ENCODE assay signal across 17 cellular contexts in genomic region chr2:84855730-84856129, GRCh38. TPM values are rescaled to one million over a fixed set of nuclear protein-coding genes. Genes with fewer than 3 reads are reported as not detected.
DNase-seq lines count a peak whose midpoint lies in the region; ATAC-seq lines count a peak whose summit lies in the region.
"Had no signal": no experiment of that assay in that cellular context is flagged by ENCODE, and none has a peak within 500 bp of the region (broad histone marks: within the 10 kb centered on the region; RNA-seq: fewer than 3 reads in every experiment).

No MANE protein-coding gene starts in this region.

- H3K36me3 Mint-ChIP-seq in T-helper 1 cell treated with Interleukin-12 subunit alpha and Interleukin-12 subunit beta and Interleukin-4 antibody, amounts not matched to agents 30 μg/mL and 1 μg/mL, for 36 hours (ENCODE audit: low read depth): peaks cover 49% of the 10 kb centered on the region
- peaks cover 26% of the 10 kb centered on the region for H3K36me3 Mint-ChIP-seq in activated T-helper 17 cell treated with anti-CD3 and anti-CD28 coated beads, Interleukin-2, amount 50 U/mL, for 72 hours (ENCODE audit: low read depth)

- peak overlapping the region; percentile 88 for H3K27ac Mint-ChIP-seq in T-helper 1 cell treated with Interleukin-12 subunit alpha and Interleukin-12 subunit beta and Interleukin-4 antibody, amounts not matched to agents 30 μg/mL and 1 μg/mL, for 36 hours
- peak overlapping the region; percentile 52 for H3K27ac Mint-ChIP-seq in activated T-helper 17 cell treated with anti-CD3 and anti-CD28 coated beads, Interleukin-2, amount 50 U/mL, for 72 hours
- H3K27ac Mint-ChIP-seq: HFFc6 had no signal

- peaks cover 80% of the 10 kb centered on the region for H3K4me1 Mint-ChIP-seq in T-helper 1 cell treated with Interleukin-12 subunit alpha and Interleukin-12 subunit beta and Interleukin-4 antibody, amounts not matched to agents 30 μg/mL and 1 μg/mL, for 36 hours (ENCODE audit: low read depth)
- peaks cover 86% of the 10 kb centered on the region for H3K4me1 Mint-ChIP-seq in activated T-helper 17 cell treated with anti-CD3 and anti-CD28 coated beads, Interleukin-2, amount 50 U/mL, for 72 hours

- H3K4me3 Mint-ChIP-seq in T-helper 1 cell treated with Interleukin-12 subunit alpha and Interleukin-12 subunit beta and Interleukin-4 antibody, amounts not matched to agents 30 μg/mL and 1 μg/mL, for 36 hours: peak overlapping the region; percentile 59
- H3K4me3 Mint-ChIP-seq in activated T-helper 17 cell treated with anti-CD3 and anti-CD28 coated beads, Interleukin-2, amount 50 U/mL, for 72 hours: peak overlapping the region; percentile 71
- H3K4me3 Mint-ChIP-seq: HFFc6 had no signal

- no peak for ATAC-seq in activated T-helper 17 cell treated with anti-CD3 and anti-CD28 coated beads, Interleukin-2, amount 50 U/mL, for 72 hours (replicated peaks)
- ATAC-seq in GM21367 (IDR thresholded peaks at IDR 0.05; ENCODE audit: unreplicated experiment) (no peak), GM19395 (IDR thresholded peaks at IDR 0.05; ENCODE audit: unreplicated experiment) (no peak)
- ATAC-seq: Right ventricle myocardium inferior had no signal

- DNase-seq in T-helper 1 cell: no peak
- DNase-seq in ELF-1 (ENCODE audit: low read depth, low spot score): peak; percentile 78
- peak; percentile 46 for DNase-seq in iPS DF 4.7 (ENCODE audit: extremely low read depth, low spot score)
- no peak for DNase-seq in stimulated activated CD8-positive, alpha-beta memory T cell treated with anti-CD3 and anti-CD28 coated beads, Interleukin-4, amount 100 ng/mL, for 48 hours
- DNase-seq: 8988T; DMS53; effector CD4-positive, alpha-beta T cell; HFFc6; hypothalamus; MM.1S; NCI-H1694; small intestine had no signal

- no peaks in the 10 kb centered on the region for H3K27me3 Mint-ChIP-seq in T-helper 1 cell treated with Interleukin-12 subunit alpha and Interleukin-12 subunit beta and Interleukin-4 antibody, amounts not matched to agents 30 μg/mL and 1 μg/mL, for 36 hours (ENCODE audit: low read depth)
- no peaks in the 10 kb centered on the region for H3K27me3 Mint-ChIP-seq in activated T-helper 17 cell treated with anti-CD3 and anti-CD28 coated beads, Interleukin-2, amount 50 U/mL, for 72 hours

- peaks cover 15% of the 10 kb centered on the region for H3K9me3 Mint-ChIP-seq in T-helper 1 cell treated with Interleukin-12 subunit alpha and Interleukin-12 subunit beta and Interleukin-4 antibody, amounts not matched to agents 30 μg/mL and 1 μg/mL, for 36 hours
- peaks cover 6% of the 10 kb centered on the region for H3K9me3 Mint-ChIP-seq in activated T-helper 17 cell treated with anti-CD3 and anti-CD28 coated beads, Interleukin-2, amount 50 U/mL, for 72 hours
- H3K9me3 Mint-ChIP-seq: HFFc6 had no signal

RNA-seq across cellular contexts. Expression of gene TRABD2A, which starts 25.2 kb away (rescaled TPM):
- total RNA-seq in activated T-helper 17 cell treated with anti-CD3 and anti-CD28 coated beads, Interleukin-2, amount 50 U/mL, for 72 hours: 10 to 100 TPM; 28.6 to 32.3 TPM

RNA-seq across cellular contexts. Expression of gene TMSB10, which starts 49.7 kb away (rescaled TPM):
- 1,000 to 10,000 TPM; 2,616 to 3,068 TPM for total RNA-seq in activated T-helper 17 cell treated with anti-CD3 and anti-CD28 coated beads, Interleukin-2, amount 50 U/mL, for 72 hours

Comparison
In these comparisons a context has a peak if more than half of its experiments do, and no peak if none do; other contexts are left out.
1. DNase-seq: peak in ELF-1 (single experiment) and iPS DF 4.7 (single experiment); none in T-helper 1 cell (0 of 5) and stimulated activated CD8-positive, alpha-beta memory T cell treated with anti-CD3 and anti-CD28 coated beads, Interleukin-4, amount 100 ng/mL, for 48 hours (single experiment).